In genomic region chr4:118012142-118012541, GRCh38 we compare ENCODE assay signal across 18 cellular contexts. TPM values are rescaled to one million over a fixed set of nuclear protein-coding genes. Genes with fewer than 3 reads are reported as not detected.
DNase-seq lines count a peak whose midpoint lies in the region; FAIRE-seq and TF ChIP-seq lines count a peak whose summit lies in the region.
"Had no signal": no experiment of that assay in that cellular context is flagged by ENCODE, and none has a peak within 500 bp of the region (broad histone marks: within the 10 kb centered on the region; RNA-seq: fewer than 3 reads in every experiment).

No MANE protein-coding gene starts in this region.

- CTCF ChIA-PET in GM10248 (lab: Yijun Ruan, JAX), result interaction anchor here (1.1 to 1.7 kb wide), 3 partner anchors 9 to 24 kb away, joined by 5 to 6 read pairs (median 5); no protein-coding TSS in a partner anchor

- POLR2A ChIA-PET in GM10248 (lab: Yijun Ruan, JAX), result no interaction called here

- H4K20me1 ChIP-seq in astrocyte (ENCODE audit: insufficient read depth, low read length) (no peaks in the 10 kb centered on the region), keratinocyte (ENCODE audit: control insufficient read depth, extremely low read depth, insufficient read depth, low read length) (no peaks in the 10 kb centered on the region)

- H3K9me3 Mint-ChIP-seq in astrocyte (ENCODE audit: unreplicated experiment), result no peaks in the 10 kb centered on the region
- H3K9me3 Mint-ChIP-seq: T-helper 2 cell treated with Interferon-gamma antibody and Interleukin-4, amounts not matched to agents 5 μg/mL and 100 μg/mL, for 36 hours had no signal

- no peak overlapping the region for H3K27ac Mint-ChIP-seq in astrocyte (ENCODE audit: unreplicated experiment)
- H3K27ac Mint-ChIP-seq: effector memory CD8-positive, alpha-beta T cell; T-helper 2 cell treated with Interferon-gamma antibody and Interleukin-4, amounts not matched to agents 5 μg/mL and 100 μg/mL, for 36 hours had no signal

- no peaks in the 10 kb centered on the region for H3K9me1 ChIP-seq in keratinocyte (ENCODE audit: control insufficient read depth, extremely low read depth, insufficient read depth, low read length)

- FAIRE-seq in astrocyte (lab: Jason Lieb, UNC) (no peak), keratinocyte (lab: Jason Lieb, UNC) (no peak), urothelium cell line (lab: Jason Lieb, UNC) (no peak)

- H3K9ac ChIP-seq in astrocyte (ENCODE audit: low read length), result no peak overlapping the region
- H3K9ac ChIP-seq in keratinocyte (ENCODE audit: control insufficient read depth, extremely low read depth, insufficient read depth, low read length), result no peak overlapping the region

- no peaks in the 10 kb centered on the region for H3K27me3 ChIP-seq in BE2C
- H3K27me3 ChIP-seq in astrocyte (ENCODE audit: insufficient read depth, low read length), result no peaks in the 10 kb centered on the region
- H3K27me3 ChIP-seq in keratinocyte (ENCODE audit: control insufficient read depth, extremely low read depth, insufficient read depth, low read length), result no peaks in the 10 kb centered on the region
- H3K27me3 ChIP-seq in Peyer's patch, result no peaks in the 10 kb centered on the region

- H3K4me2 ChIP-seq in astrocyte (ENCODE audit: low read length) (no peak overlapping the region), keratinocyte (ENCODE audit: control insufficient read depth, extremely low read depth, insufficient read depth, low read depth, low read length) (no peak overlapping the region)

- H3K9me3 ChIP-seq in BE2C (no peaks in the 10 kb centered on the region), astrocyte (ENCODE audit: insufficient read depth, low read depth, low read length) (no peaks in the 10 kb centered on the region), keratinocyte (ENCODE audit: control insufficient read depth, low read depth, low read length) (no peaks in the 10 kb centered on the region), Peyer's patch (no peaks in the 10 kb centered on the region)
- H3K9me3 ChIP-seq: prostate gland had no signal

- no peak overlapping the region for H2AFZ ChIP-seq in astrocyte (ENCODE audit: low read depth, low read length)
- H2AFZ ChIP-seq in keratinocyte (ENCODE audit: control insufficient read depth, low read length), result no peak overlapping the region

- no peak overlapping the region for H3K4me3 Mint-ChIP-seq in astrocyte (ENCODE audit: unreplicated experiment)
- H3K4me3 Mint-ChIP-seq: effector memory CD8-positive, alpha-beta T cell; T-helper 2 cell treated with Interferon-gamma antibody and Interleukin-4, amounts not matched to agents 5 μg/mL and 100 μg/mL, for 36 hours had no signal

- no peaks in the 10 kb centered on the region for H3K27me3 Mint-ChIP-seq in astrocyte (ENCODE audit: low read depth, unreplicated experiment)
- H3K27me3 Mint-ChIP-seq: effector memory CD8-positive, alpha-beta T cell had no signal

- dilution Hi-C loops in keratinocyte (cut with MboI; ENCODE audit: extremely low pct_ligation_motif_present, low sequenced_read_pairs), result no loop called here

- H3K36me3 ChIP-seq in BE2C, result no peaks in the 10 kb centered on the region
- H3K36me3 ChIP-seq in astrocyte (ENCODE audit: insufficient read depth, low read length), result no peaks in the 10 kb centered on the region
- no peaks in the 10 kb centered on the region for H3K36me3 ChIP-seq in keratinocyte (ENCODE audit: control insufficient read depth in 2 of 2, extremely low read depth in 1 of 2, insufficient read depth in 2 of 2, low read length in 2 of 2)
- no peaks in the 10 kb centered on the region for H3K36me3 ChIP-seq in Peyer's patch
- H3K36me3 ChIP-seq: prostate gland had no signal

- no peaks in the 10 kb centered on the region for H3K36me3 Mint-ChIP-seq in astrocyte (ENCODE audit: low read depth, unreplicated experiment)

- peak; percentile 45 for TF ChIP-seq CTCF in BE2C (IDR thresholded peaks at IDR 0.05; ENCODE audit: low read depth, low read length)
- TF ChIP-seq CTCF in astrocyte (IDR thresholded peaks at IDR 0.05; ENCODE audit: insufficient read depth, low read depth, low read length), result peak; percentile 21
- peak in 2 of 3 experiments; percentile 17 to 34 for TF ChIP-seq CTCF in keratinocyte (optimal IDR thresholded peaks at IDR 0.05 in 1 of 3, IDR thresholded peaks at IDR 0.05 in 1 of 3, conservative IDR thresholded peaks at IDR 0.05 in 1 of 3; ENCODE audit: extremely low read depth in 1 of 3, insufficient read depth in 2 of 3, low read length in 3 of 3)
- no peak for TF ChIP-seq CTCF in Peyer's patch (IDR thresholded peaks at IDR 0.05)
- TF ChIP-seq CTCF in GM10248 (IDR thresholded peaks at IDR 0.05; ENCODE audit: control extremely low read depth, extremely low read depth, low read depth, missing control alignments), result no peak

- no peaks in the 10 kb centered on the region for H3K4me1 Mint-ChIP-seq in astrocyte (ENCODE audit: low read depth, unreplicated experiment)

- TF ChIP-seq POLR2A in Peyer's patch (IDR thresholded peaks at IDR 0.05), result no peak

- no peak for DNase-seq in BE2C
- DNase-seq in HCEC 1CT, result peak; percentile 1
- no peak for DNase-seq in astrocyte (ENCODE audit: low read depth)
- no peak for DNase-seq in keratinocyte (ENCODE audit: low read depth, low spot score)
- no peak for DNase-seq in Peyer's patch
- DNase-seq in NOMO-1 treated with dmso at 0.1 percent for 144 hours (lab: John Stamatoyannopoulos, UW; ENCODE audit: unreplicated experiment), result no peak
- no peak for DNase-seq in GM10248 (ENCODE audit: extremely low spot score)
- no peak for DNase-seq in urothelium cell line (ENCODE audit: low spot score)
- DNase-seq: DMS79 treated with DMSO at 0.1 percent for 48 hours; effector memory CD8-positive, alpha-beta T cell; H7; kidney; NCI-H2081 treated with DMSO at 0.1 percent for 48 hours; NCI-H774 had no signal

- H3K4me3 ChIP-seq in BE2C (ENCODE audit: low read depth, low read length) (no peak overlapping the region), astrocyte (ENCODE audit: insufficient read depth, low read depth, low read length) (no peak overlapping the region), keratinocyte (ENCODE audit: control insufficient read depth in 2 of 3, extremely low read depth in 1 of 3, insufficient read depth in 2 of 3, low read depth in 1 of 3, low read length in 3 of 3) (no peak overlapping the region), Peyer's patch (no peak overlapping the region)
- H3K4me3 ChIP-seq: prostate gland had no signal

- no peak overlapping the region for H3K27ac ChIP-seq in astrocyte (ENCODE audit: low read depth, low read length)
- H3K27ac ChIP-seq in keratinocyte (ENCODE audit: control insufficient read depth, insufficient read depth, low read length), result no peak overlapping the region
- no peak overlapping the region for H3K27ac ChIP-seq in Peyer's patch
- H3K27ac ChIP-seq: prostate gland had no signal

- H3K79me2 ChIP-seq in astrocyte (ENCODE audit: insufficient read depth, low read length) (no peaks in the 10 kb centered on the region), keratinocyte (ENCODE audit: control insufficient read depth, insufficient read depth, low read length) (no peaks in the 10 kb centered on the region)

- H3K4me1 ChIP-seq in BE2C (no peaks in the 10 kb centered on the region), astrocyte (ENCODE audit: insufficient read depth, low read length) (no peaks in the 10 kb centered on the region), keratinocyte (ENCODE audit: control insufficient read depth, extremely low read depth, insufficient read depth, low read length) (no peaks in the 10 kb centered on the region), Peyer's patch (no peaks in the 10 kb centered on the region)
- H3K4me1 ChIP-seq: prostate gland had no signal

RNA-seq across cellular contexts. Expression of gene NDST3, which starts 22.1 kb away (rescaled TPM):
- polyA plus RNA-seq in BE2C (2012; ENCODE audit: insufficient read depth, insufficient read length, low read depth), result 0.34 TPM
- total RNA-seq in astrocyte, result 0.31 and 0.57 TPM in 2 replicates
- not detected in 3 replicates for polyA plus RNA-seq in keratinocyte
- not detected for polyA plus RNA-seq in keratinocyte (2011; ENCODE audit: low read depth)
- not detected in 2 replicates for polyA plus RNA-seq in keratinocyte (2011; cell fraction: cytosol; rRNA removed)
- 0.05 TPM in 1 of 2 replicates, not detected in the other for polyA plus RNA-seq in keratinocyte (2011; cell fraction: nucleus; rRNA removed)
- not detected in 2 replicates for polyA plus RNA-seq in keratinocyte (2012; ENCODE audit: low replicate concordance)
- not detected in 3 replicates for polyA minus RNA-seq in keratinocyte
- polyA minus RNA-seq in keratinocyte (2011; cell fraction: cytosol; rRNA and poly(A)+ RNA removed), result not detected
- not detected in 2 replicates for polyA minus RNA-seq in keratinocyte (2011; cell fraction: nucleus; rRNA and poly(A)+ RNA removed)
- not detected for total RNA-seq in Peyer's patch
- total RNA-seq: Right ventricle myocardium inferior had no signal
- polyA plus RNA-seq: BJ had no signal

Comparison
In these comparisons a context has a peak if more than half of its experiments do, and no peak if none do; other contexts are left out.
1. CTCF ChIP-seq: peak in BE2C (single experiment), astrocyte (single experiment) and keratinocyte (2 of 3); none in Peyer's patch (0 of 6) and GM10248 (single experiment).